Comparison of ENCODE assay signal across 19 cellular contexts in genomic region chr10:131571845-131572244, GRCh38.
"Had no signal": no experiment of that assay in that cellular context is flagged by ENCODE, and none has a peak within 500 bp of the region (broad histone marks: within the 10 kb centered on the region; RNA-seq: fewer than 3 reads in every experiment).

No MANE protein-coding gene starts in this region.

- H3K9me3 ChIP-seq: adrenal gland, MG63 had no signal

- H3K27me3 ChIP-seq: adrenal gland, MG63, SJSA1 had no signal

- H3K27ac ChIP-seq: adrenal gland, SJSA1 had no signal

- H3K36me3 ChIP-seq: adrenal gland, MG63, SJSA1 had no signal

- H3K4me3 ChIP-seq: adrenal gland, MG63, SJSA1 had no signal

- H3K4me1 ChIP-seq: adrenal gland, SJSA1 had no signal

- DNase-seq: activated CD4-positive, alpha-beta T cell treated with anti-CD3 and anti-CD28 coated beads for 48 hours; activated CD4-positive, alpha-beta T cell treated with anti-CD3 and anti-CD28 coated beads, Interleukin-2, amount 50 U/mL, for 4 hours; activated CD4-positive, CD25-positive, alpha-beta regulatory T cell treated with anti-CD3 and anti-CD28 coated beads, Interleukin-2, amount 50 U/mL, for 72 hours; activated CD8-positive, alpha-beta T cell treated with anti-CD3 and anti-CD28 coated beads, Interleukin-2, amount 10 ng/mL, durations not matched to agents 7 days and 5 days; activated naive CD4-positive, alpha-beta T cell treated with anti-CD3 and anti-CD28 coated beads, Interleukin-2, amount 50 U/mL, for 16 hours; activated naive CD8-positive, alpha-beta T cell treated with anti-CD3 and anti-CD28 coated beads, Interleukin-2, amount 10 ng/mL, durations not matched to agents 7 days and 5 days; anterior cingulate cortex; caudate nucleus; MG63; MV-4-11; NCI-H1092 treated with DMSO at 0.1 percent for 48 hours; NCI-H1417 treated with DMSO at 0.1 percent for 48 hours; NCI-H1694 treated with DMSO at 0.1 percent for 48 hours; NCI-H2029 treated with DMSO at 0.1 percent for 48 hours; NCI-H510A treated with DMSO at 0.1 percent for 48 hours; SHP77; SW 1271 had no signal
